In the genomic region with DNA sequence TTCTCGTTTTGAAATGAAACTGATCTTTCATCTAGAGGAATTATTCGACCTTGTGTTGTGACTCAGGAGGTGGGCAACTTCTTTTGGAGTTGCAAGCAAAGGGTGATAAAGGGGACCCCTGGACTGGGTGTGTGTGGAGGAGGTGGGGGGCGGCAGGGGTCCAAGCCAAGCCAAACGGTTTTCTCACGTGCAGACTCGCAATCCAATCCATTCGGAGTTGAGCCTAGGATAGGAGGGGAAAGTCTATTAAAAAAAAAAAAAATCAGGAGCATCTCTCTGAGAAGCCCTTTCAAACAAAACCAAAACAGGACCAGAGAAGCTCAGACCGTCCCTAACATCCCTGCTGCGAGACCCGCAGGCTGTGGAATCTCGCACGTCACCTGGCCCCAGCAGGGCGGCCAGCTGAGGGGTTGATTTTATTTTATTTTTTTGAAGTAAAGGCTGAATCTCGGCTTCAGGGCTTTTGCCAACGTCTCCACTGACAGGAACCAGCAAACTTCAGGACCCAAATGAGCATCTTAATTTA, we compare ENCODE assay signal across 7 cellular contexts. TPM values are rescaled to one million over a fixed set of nuclear protein-coding genes. Genes with fewer than 3 reads are reported as not detected.
DNase-seq lines count a peak whose midpoint lies in the region; ATAC-seq and TF ChIP-seq lines count a peak whose summit lies in the region.

No MANE protein-coding gene starts in this region.

- WGBS in psoas muscle, 3 donors, result 2 to 5% (median 3%) methylated on average over 15 of the region's 15 CpGs

- H3K36me3 ChIP-seq in psoas muscle (ENCODE audit: insufficient read depth in 1 of 2, low read depth in 1 of 2), result no peaks in the 10 kb centered on the region

- peak; percentile 13 for ATAC-seq in SK-N-SH treated with all-trans-retinoic acid at 6 μM for 48 hours
- no peak for ATAC-seq in psoas muscle
- no peak for ATAC-seq in HG03457 (IDR thresholded peaks at IDR 0.05; ENCODE audit: unreplicated experiment)
- ATAC-seq in HG03354 (IDR thresholded peaks at IDR 0.05; ENCODE audit: poor library complexity, severe bottlenecking, unreplicated experiment), result no peak

- TF ChIP-seq CTCF in foreskin fibroblast (IDR thresholded peaks at IDR 0.05; ENCODE audit: low read depth, low read length) (no peak), psoas muscle (IDR thresholded peaks at IDR 0.05) (no peak)

- peak overlapping the region; percentile 66 for H3K27ac ChIP-seq in psoas muscle

- DNase-seq in HEK293T (ENCODE audit: extremely low spot score) (no peak), foreskin fibroblast (peak in 1 of 2 donors; percentile 50), psoas muscle (no peak), NCI-H1930 (lab: John Stamatoyannopoulos, UW) (no peak)

- CTCF ChIA-PET in HEK293T (lab: Yijun Ruan, JAX), result no interaction called here

- H3K9me3 ChIP-seq in psoas muscle, result no peaks in the 10 kb centered on the region

- H3K27me3 ChIP-seq in psoas muscle (ENCODE audit: insufficient read depth in 3 of 3, low read length in 2 of 3), result no peaks in the 10 kb centered on the region

- H3K4me3 ChIP-seq in foreskin fibroblast (ENCODE audit: low read depth in 1 of 2, low read length in 2 of 2) (peak overlapping the region; percentile 69 to 71), psoas muscle (peak overlapping the region; percentile 89)

- intact Hi-C loops in psoas muscle (cut with DNase I), result loop anchor here in 1 of 2 donors (10.0 kb wide), 1 partner anchor 121 kb away; no protein-coding TSS in a partner anchor

- peaks cover 16% of the 10 kb centered on the region for H3K4me1 ChIP-seq in psoas muscle

- POLR2A ChIA-PET in HEK293T (lab: Yijun Ruan, JAX), result interaction anchor here (1.0 kb wide), 1 partner anchor 97 kb away, joined by 4 read pairs; no protein-coding TSS in a partner anchor

TF ChIP-seq in HEK293T, 16 proteins besides CTCF, POLR2A, EP300 and RAD21:
- TF ChIP-seq BHLHE40 (IDR thresholded peaks at IDR 0.05; ENCODE audit: borderline replicate concordance) (no peak), CTBP1 (IDR thresholded peaks at IDR 0.05; ENCODE audit: borderline replicate concordance) (0 out of 2 replicates have a peak, but pooled peaks have one; percentile 41), L3MBTL2 (conservative IDR thresholded peaks at IDR 0.05) (0 out of 2 replicates have a peak, but pooled peaks have one; percentile 19), ZNF384 (IDR thresholded peaks at IDR 0.05) (peak; percentile 56)

TF ChIP-seq in SK-N-SH treated with all-trans-retinoic acid at 6 μM for 48 hours, 23 proteins besides CTCF, POLR2A, EP300 and RAD21:
- no peak for TF ChIP-seq ARNTL (CRISPR knock-in tag; IDR thresholded peaks at IDR 0.05; ENCODE audit: borderline replicate concordance, low read depth)
- no peak for TF ChIP-seq BACH2 (CRISPR knock-in tag; IDR thresholded peaks at IDR 0.05; ENCODE audit: borderline replicate concordance)
- no peak for TF ChIP-seq OSR1 (CRISPR knock-in tag; IDR thresholded peaks at IDR 0.05)
- TF ChIP-seq, protein P1, sequence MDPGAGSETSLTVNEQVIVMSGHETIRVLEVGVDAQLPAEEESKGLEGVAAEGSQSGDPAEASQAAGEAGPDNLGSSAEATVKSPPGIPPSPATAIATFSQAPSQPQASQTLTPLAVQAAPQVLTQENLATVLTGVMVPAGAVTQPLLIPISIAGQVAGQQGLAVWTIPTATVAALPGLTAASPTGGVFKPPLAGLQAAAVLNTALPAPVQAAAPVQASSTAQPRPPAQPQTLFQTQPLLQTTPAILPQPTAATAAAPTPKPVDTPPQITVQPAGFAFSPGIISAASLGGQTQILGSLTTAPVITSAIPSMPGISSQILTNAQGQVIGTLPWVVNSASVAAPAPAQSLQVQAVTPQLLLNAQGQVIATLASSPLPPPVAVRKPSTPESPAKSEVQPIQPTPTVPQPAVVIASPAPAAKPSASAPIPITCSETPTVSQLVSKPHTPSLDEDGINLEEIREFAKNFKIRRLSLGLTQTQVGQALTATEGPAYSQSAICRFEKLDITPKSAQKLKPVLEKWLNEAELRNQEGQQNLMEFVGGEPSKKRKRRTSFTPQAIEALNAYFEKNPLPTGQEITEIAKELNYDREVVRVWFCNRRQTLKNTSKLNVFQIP (CRISPR knock-in tag; IDR thresholded peaks at IDR 0.05; ENCODE audit: borderline replicate concordance, low read depth), result no peak
- TF ChIP-seq ESRRG (CRISPR knock-in tag; IDR thresholded peaks at IDR 0.05), result no peak
- TF ChIP-seq, protein P2, sequence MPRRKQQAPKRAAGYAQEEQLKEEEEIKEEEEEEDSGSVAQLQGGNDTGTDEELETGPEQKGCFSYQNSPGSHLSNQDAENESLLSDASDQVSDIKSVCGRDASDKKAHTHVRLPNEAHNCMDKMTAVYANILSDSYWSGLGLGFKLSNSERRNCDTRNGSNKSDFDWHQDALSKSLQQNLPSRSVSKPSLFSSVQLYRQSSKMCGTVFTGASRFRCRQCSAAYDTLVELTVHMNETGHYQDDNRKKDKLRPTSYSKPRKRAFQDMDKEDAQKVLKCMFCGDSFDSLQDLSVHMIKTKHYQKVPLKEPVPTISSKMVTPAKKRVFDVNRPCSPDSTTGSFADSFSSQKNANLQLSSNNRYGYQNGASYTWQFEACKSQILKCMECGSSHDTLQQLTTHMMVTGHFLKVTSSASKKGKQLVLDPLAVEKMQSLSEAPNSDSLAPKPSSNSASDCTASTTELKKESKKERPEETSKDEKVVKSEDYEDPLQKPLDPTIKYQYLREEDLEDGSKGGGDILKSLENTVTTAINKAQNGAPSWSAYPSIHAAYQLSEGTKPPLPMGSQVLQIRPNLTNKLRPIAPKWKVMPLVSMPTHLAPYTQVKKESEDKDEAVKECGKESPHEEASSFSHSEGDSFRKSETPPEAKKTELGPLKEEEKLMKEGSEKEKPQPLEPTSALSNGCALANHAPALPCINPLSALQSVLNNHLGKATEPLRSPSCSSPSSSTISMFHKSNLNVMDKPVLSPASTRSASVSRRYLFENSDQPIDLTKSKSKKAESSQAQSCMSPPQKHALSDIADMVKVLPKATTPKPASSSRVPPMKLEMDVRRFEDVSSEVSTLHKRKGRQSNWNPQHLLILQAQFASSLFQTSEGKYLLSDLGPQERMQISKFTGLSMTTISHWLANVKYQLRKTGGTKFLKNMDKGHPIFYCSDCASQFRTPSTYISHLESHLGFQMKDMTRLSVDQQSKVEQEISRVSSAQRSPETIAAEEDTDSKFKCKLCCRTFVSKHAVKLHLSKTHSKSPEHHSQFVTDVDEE (CRISPR knock-in tag; IDR thresholded peaks at IDR 0.05), result no peak
- TF ChIP-seq, protein P3, sequence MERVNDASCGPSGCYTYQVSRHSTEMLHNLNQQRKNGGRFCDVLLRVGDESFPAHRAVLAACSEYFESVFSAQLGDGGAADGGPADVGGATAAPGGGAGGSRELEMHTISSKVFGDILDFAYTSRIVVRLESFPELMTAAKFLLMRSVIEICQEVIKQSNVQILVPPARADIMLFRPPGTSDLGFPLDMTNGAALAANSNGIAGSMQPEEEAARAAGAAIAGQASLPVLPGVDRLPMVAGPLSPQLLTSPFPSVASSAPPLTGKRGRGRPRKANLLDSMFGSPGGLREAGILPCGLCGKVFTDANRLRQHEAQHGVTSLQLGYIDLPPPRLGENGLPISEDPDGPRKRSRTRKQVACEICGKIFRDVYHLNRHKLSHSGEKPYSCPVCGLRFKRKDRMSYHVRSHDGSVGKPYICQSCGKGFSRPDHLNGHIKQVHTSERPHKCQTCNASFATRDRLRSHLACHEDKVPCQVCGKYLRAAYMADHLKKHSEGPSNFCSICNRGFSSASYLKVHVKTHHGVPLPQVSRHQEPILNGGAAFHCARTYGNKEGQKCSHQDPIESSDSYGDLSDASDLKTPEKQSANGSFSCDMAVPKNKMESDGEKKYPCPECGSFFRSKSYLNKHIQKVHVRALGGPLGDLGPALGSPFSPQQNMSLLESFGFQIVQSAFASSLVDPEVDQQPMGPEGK (CRISPR knock-in tag; IDR thresholded peaks at IDR 0.05; ENCODE audit: borderline replicate concordance), result no peak
- no peak for TF ChIP-seq TOX (CRISPR knock-in tag; IDR thresholded peaks at IDR 0.05; ENCODE audit: borderline replicate concordance)
- no peak for TF ChIP-seq ZFP3 (CRISPR knock-in tag; IDR thresholded peaks at IDR 0.05)
- no peak for TF ChIP-seq GLIS3 (CRISPR knock-in tag; IDR thresholded peaks at IDR 0.05)
- TF ChIP-seq ZFP30 (CRISPR knock-in tag; IDR thresholded peaks at IDR 0.05), result no peak
- TF ChIP-seq TCF4 (CRISPR knock-in tag; IDR thresholded peaks at IDR 0.05; ENCODE audit: borderline replicate concordance), result no peak

RNA-seq across cellular contexts. Expression of a gene that starts 3.8 kb away (rescaled TPM):
- 10 to 100 TPM; 23.3 to 48.7 (median 37.9) TPM for total RNA-seq in psoas muscle
- polyA plus RNA-seq in psoas muscle, result 10 to 100 TPM; 11.6 to 18.1 (median 11.7) TPM
